12 cellular contexts compared by ENCODE assay signal in genomic region chr16:30778549-30779244, GRCh38. TPM values are rescaled to one million over a fixed set of nuclear protein-coding genes. Genes with fewer than 3 reads are reported as not detected.
DNase-seq lines count a peak whose midpoint lies in the region; ATAC-seq and TF ChIP-seq lines count a peak whose summit lies in the region.
"Had no signal": no experiment of that assay in that cellular context is flagged by ENCODE, and none has a peak within 500 bp of the region (broad histone marks: within the 10 kb centered on the region; RNA-seq: fewer than 3 reads in every experiment).

No MANE protein-coding gene starts in this region.

- peak; percentile 37 for ATAC-seq in GM23338
- ATAC-seq: activated CD8-positive, alpha-beta T cell treated with anti-CD3 and anti-CD28 coated beads, Interleukin-2, amount 10 ng/mL, durations not matched to agents 7 days and 5 days had no signal

- DNase-seq in GM23338 (ENCODE audit: low spot score) = peak; percentile 71
- no peak for DNase-seq in activated T-helper 2 cell treated with anti-CD3 and anti-CD28 coated beads, Interferon-gamma antibody, Interleukin-2, Interleukin-4, amounts not matched to agents 10 μg/mL and 5 μg/mL and 100 μg/mL, durations not matched to agents 14 hours and 24 hours and 36 hours (ENCODE audit: low spot score)
- no peak for DNase-seq in MV-4-11 (lab: John Stamatoyannopoulos, UW)
- no peak for DNase-seq in activated CD8-positive, alpha-beta memory T cell treated with anti-CD3 and anti-CD28 coated beads for 24 hours
- no peak for DNase-seq in tibial artery
- DNase-seq: activated CD8-positive, alpha-beta T cell treated with anti-CD3 and anti-CD28 coated beads, Interleukin-2, amount 10 ng/mL, durations not matched to agents 7 days and 5 days; left cardiac atrium; MM.1S had no signal

- H3K9me3 ChIP-seq in tibial artery = no peaks in the 10 kb centered on the region
- H3K9me3 ChIP-seq: ascending aorta, upper lobe of left lung had no signal

- H3K4me3 Mint-ChIP-seq in GM23338 (peak overlapping the region; percentile 38; the same call in 2 of the 3 replicates), nephron (peak overlapping the region; percentile 61 to 91 (median 73))
- H3K4me3 Mint-ChIP-seq in activated T-helper 2 cell treated with anti-CD3 and anti-CD28 coated beads, Interferon-gamma antibody, Interleukin-2, Interleukin-4, amounts not matched to agents 10 μg/mL and 5 μg/mL and 100 μg/mL, durations not matched to agents 14 hours and 24 hours and 36 hours (ENCODE audit: low read depth) = peak overlapping the region; percentile 4
- H3K4me3 Mint-ChIP-seq: activated CD8-positive, alpha-beta T cell treated with anti-CD3 and anti-CD28 coated beads, Interleukin-2, amount 10 ng/mL, durations not matched to agents 7 days and 5 days; CD14-positive monocyte had no signal

- no peaks in the 10 kb centered on the region for H3K9me3 Mint-ChIP-seq in GM23338
- no peaks in the 10 kb centered on the region for H3K9me3 Mint-ChIP-seq in activated T-helper 2 cell treated with anti-CD3 and anti-CD28 coated beads, Interferon-gamma antibody, Interleukin-2, Interleukin-4, amounts not matched to agents 10 μg/mL and 5 μg/mL and 100 μg/mL, durations not matched to agents 14 hours and 24 hours and 36 hours
- H3K9me3 Mint-ChIP-seq in nephron = no peaks in the 10 kb centered on the region

- no peak for TF ChIP-seq CTCF in GM23338 (conservative IDR thresholded peaks at IDR 0.05; ENCODE audit: low read depth in 2 of 2)
- TF ChIP-seq CTCF in nephron (IDR thresholded peaks at IDR 0.05; ENCODE audit: unreplicated experiment in 3 of 3) = no peak
- TF ChIP-seq CTCF in tibial artery (IDR thresholded peaks at IDR 0.05) = no peak

- no peak overlapping the region for H2AFZ ChIP-seq in GM23338

- peaks cover 23% of the 10 kb centered on the region for H3F3A ChIP-seq in GM23338 (replicated peaks; ENCODE audit: low read depth)

- H3K4me1 ChIP-seq in GM23338 (ENCODE audit: insufficient read depth) (no peaks in the 10 kb centered on the region; the same call in 1 of the 2 replicates), tibial artery (peaks cover 0 to 28% (median 14%) of the 10 kb centered on the region in 4 donors)

- H3K27me3 Mint-ChIP-seq in GM23338 (ENCODE audit: insufficient read depth, low read depth, poor library complexity) (peaks cover 35% of the 10 kb centered on the region), nephron (ENCODE audit: low read depth) (no peaks in the 10 kb centered on the region)
- no peaks in the 10 kb centered on the region for H3K27me3 Mint-ChIP-seq in activated T-helper 2 cell treated with anti-CD3 and anti-CD28 coated beads, Interferon-gamma antibody, Interleukin-2, Interleukin-4, amounts not matched to agents 10 μg/mL and 5 μg/mL and 100 μg/mL, durations not matched to agents 14 hours and 24 hours and 36 hours (ENCODE audit: low read depth)

- H3K4me3 ChIP-seq in GM23338 (no peak overlapping the region), tibial artery (no peak overlapping the region)
- H3K4me3 ChIP-seq: ascending aorta, upper lobe of left lung had no signal

- H3K4me2 ChIP-seq in GM23338 = no peak overlapping the region

- H3K27ac ChIP-seq in GM23338 (ENCODE audit: low read depth) (no peak overlapping the region), tibial artery (no peak overlapping the region)
- H3K27ac ChIP-seq: upper lobe of left lung had no signal

- no peaks in the 10 kb centered on the region for H3K79me2 ChIP-seq in GM23338 (replicated peaks; ENCODE audit: insufficient read depth)

- peaks cover 5% of the 10 kb centered on the region for H4K20me1 ChIP-seq in GM23338 (replicated peaks; ENCODE audit: insufficient read depth)

- H3K9me2 ChIP-seq in GM23338 (ENCODE audit: insufficient read depth) = no peaks in the 10 kb centered on the region

- H3K27ac Mint-ChIP-seq in GM23338 (peak overlapping the region; percentile 88), nephron (peak overlapping the region; percentile 63 to 92 (median 75))
- H3K27ac Mint-ChIP-seq in activated T-helper 2 cell treated with anti-CD3 and anti-CD28 coated beads, Interferon-gamma antibody, Interleukin-2, Interleukin-4, amounts not matched to agents 10 μg/mL and 5 μg/mL and 100 μg/mL, durations not matched to agents 14 hours and 24 hours and 36 hours = no peak overlapping the region
- H3K27ac Mint-ChIP-seq: activated CD8-positive, alpha-beta T cell treated with anti-CD3 and anti-CD28 coated beads, Interleukin-2, amount 10 ng/mL, durations not matched to agents 7 days and 5 days had no signal

- intact Hi-C loops in activated T-helper 2 cell treated with anti-CD3 and anti-CD28 coated beads, Interferon-gamma antibody, Interleukin-2, Interleukin-4, amounts not matched to agents 10 μg/mL and 5 μg/mL and 100 μg/mL, durations not matched to agents 14 hours and 24 hours and 36 hours (cut with micrococcal nuclease) = no loop called here
- intact Hi-C loops in tibial artery (cut with DNase I; ENCODE audit: low total_unique reads) = no loop called here

- no peaks in the 10 kb centered on the region for H3K27me3 ChIP-seq in GM23338 (ENCODE audit: insufficient read depth)
- H3K27me3 ChIP-seq in tibial artery = no peaks in the 10 kb centered on the region
- H3K27me3 ChIP-seq: ascending aorta, upper lobe of left lung had no signal

- H3K36me3 Mint-ChIP-seq in GM23338 (ENCODE audit: low read depth) = peaks cover 40% of the 10 kb centered on the region
- H3K36me3 Mint-ChIP-seq in activated T-helper 2 cell treated with anti-CD3 and anti-CD28 coated beads, Interferon-gamma antibody, Interleukin-2, Interleukin-4, amounts not matched to agents 10 μg/mL and 5 μg/mL and 100 μg/mL, durations not matched to agents 14 hours and 24 hours and 36 hours (ENCODE audit: low read depth) = peaks cover 14% of the 10 kb centered on the region
- H3K36me3 Mint-ChIP-seq in nephron (ENCODE audit: low read depth) = peaks cover 29% of the 10 kb centered on the region

- H3K4me1 Mint-ChIP-seq in GM23338 = peaks cover 23% of the 10 kb centered on the region
- H3K4me1 Mint-ChIP-seq in activated T-helper 2 cell treated with anti-CD3 and anti-CD28 coated beads, Interferon-gamma antibody, Interleukin-2, Interleukin-4, amounts not matched to agents 10 μg/mL and 5 μg/mL and 100 μg/mL, durations not matched to agents 14 hours and 24 hours and 36 hours (ENCODE audit: low read depth) = peaks cover 12% of the 10 kb centered on the region
- peaks cover 27% of the 10 kb centered on the region for H3K4me1 Mint-ChIP-seq in nephron

- peaks cover 4% of the 10 kb centered on the region for H3K36me3 ChIP-seq in GM23338 (ENCODE audit: insufficient read depth)
- H3K36me3 ChIP-seq in tibial artery = peaks cover 22 to 47% (median 26%) of the 10 kb centered on the region in 3 donors

TF ChIP-seq in GM23338, 12 proteins besides CTCF, POLR2A, EP300 and RAD21 (continues in another document):
- TF ChIP-seq STAT1 (IDR thresholded peaks at IDR 0.05; ENCODE audit: unreplicated experiment) = no peak
- TF ChIP-seq ZNF114 (CRISPR knock-in tag; IDR thresholded peaks at IDR 0.05) = no peak
- TF ChIP-seq EZH2phosphoT487 (IDR thresholded peaks at IDR 0.05; ENCODE audit: unreplicated experiment) = no peak
- no peak for TF ChIP-seq ETS1 (IDR thresholded peaks at IDR 0.05)

RNA-seq across cellular contexts. Expression of gene ZNF629, which starts 8.3 kb away (rescaled TPM):
- total RNA-seq in GM23338 (2014; rRNA removed; shearing (Covaris generic)) = 18.5 and 20.3 TPM in 2 replicates
- polyA plus RNA-seq in GM23338 (2016; fragmentation: Nextera tagmentation; extraction: Ambion mirVana) = 3.9 and 4.1 TPM in 2 replicates
- 0.78 and 0.82 TPM in 2 replicates for total RNA-seq in activated T-helper 2 cell treated with anti-CD3 and anti-CD28 coated beads, Interferon-gamma antibody, Interleukin-2, Interleukin-4, amounts not matched to agents 10 μg/mL and 5 μg/mL and 100 μg/mL, durations not matched to agents 14 hours and 24 hours and 36 hours

RNA-seq across cellular contexts. Expression of gene RNF40, which starts 16.6 kb away (rescaled TPM):
- total RNA-seq in GM23338 (2014; rRNA removed; shearing (Covaris generic)) = 78.5 and 80.2 TPM in 2 replicates
- polyA plus RNA-seq in GM23338 (2016; fragmentation: Nextera tagmentation; extraction: Ambion mirVana) = 32.6 and 36.0 TPM in 2 replicates
- total RNA-seq in activated T-helper 2 cell treated with anti-CD3 and anti-CD28 coated beads, Interferon-gamma antibody, Interleukin-2, Interleukin-4, amounts not matched to agents 10 μg/mL and 5 μg/mL and 100 μg/mL, durations not matched to agents 14 hours and 24 hours and 36 hours = 83.8 and 91.6 TPM in 2 replicates

RNA-seq across cellular contexts. Expression of gene CFAP119, which starts 16.8 kb away (rescaled TPM):
- total RNA-seq in GM23338 (2014; rRNA removed; shearing (Covaris generic)) = 2.2 and 2.7 TPM in 2 replicates
- polyA plus RNA-seq in GM23338 (2016; fragmentation: Nextera tagmentation; extraction: Ambion mirVana) = 4.4 and 5.2 TPM in 2 replicates
- total RNA-seq in activated T-helper 2 cell treated with anti-CD3 and anti-CD28 coated beads, Interferon-gamma antibody, Interleukin-2, Interleukin-4, amounts not matched to agents 10 μg/mL and 5 μg/mL and 100 μg/mL, durations not matched to agents 14 hours and 24 hours and 36 hours = 2.3 and 2.8 TPM in 2 replicates
- total RNA-seq: ascending aorta had no signal

RNA-seq across cellular contexts. Expression of gene PHKG2, which starts 30.5 kb away (rescaled TPM):
- 27.0 and 31.3 TPM in 2 replicates for total RNA-seq in GM23338 (2014; rRNA removed; shearing (Covaris generic))
- 26.9 and 28.1 TPM in 2 replicates for polyA plus RNA-seq in GM23338 (2016; fragmentation: Nextera tagmentation; extraction: Ambion mirVana)
- 38.1 and 41.6 TPM in 2 replicates for total RNA-seq in activated T-helper 2 cell treated with anti-CD3 and anti-CD28 coated beads, Interferon-gamma antibody, Interleukin-2, Interleukin-4, amounts not matched to agents 10 μg/mL and 5 μg/mL and 100 μg/mL, durations not matched to agents 14 hours and 24 hours and 36 hours

Comparison
In these comparisons a context has a peak if more than half of its experiments do, and no peak if none do; other contexts are left out.
1. H3K4me3 Mint-ChIP-seq: peak in every context shown above with its lines; median percentile 73 in nephron; 38 in GM23338; 4 in activated T-helper 2 cell treated with anti-CD3 and anti-CD28 coated beads, Interferon-gamma antibody, Interleukin-2, Interleukin-4, amounts not matched to agents 10 μg/mL and 5 μg/mL and 100 μg/mL, durations not matched to agents 14 hours and 24 hours and 36 hours.
2. RNA of gene ZNF629, which starts 8.3 kb away (total RNA-seq): 18.5 to 20.3 TPM in GM23338; 0.78 to 0.82 TPM in activated T-helper 2 cell treated with anti-CD3 and anti-CD28 coated beads, Interferon-gamma antibody, Interleukin-2, Interleukin-4, amounts not matched to agents 10 μg/mL and 5 μg/mL and 100 μg/mL, durations not matched to agents 14 hours and 24 hours and 36 hours; every median in the first group is over 10 times any median in the second.